In the genomic region with DNA sequence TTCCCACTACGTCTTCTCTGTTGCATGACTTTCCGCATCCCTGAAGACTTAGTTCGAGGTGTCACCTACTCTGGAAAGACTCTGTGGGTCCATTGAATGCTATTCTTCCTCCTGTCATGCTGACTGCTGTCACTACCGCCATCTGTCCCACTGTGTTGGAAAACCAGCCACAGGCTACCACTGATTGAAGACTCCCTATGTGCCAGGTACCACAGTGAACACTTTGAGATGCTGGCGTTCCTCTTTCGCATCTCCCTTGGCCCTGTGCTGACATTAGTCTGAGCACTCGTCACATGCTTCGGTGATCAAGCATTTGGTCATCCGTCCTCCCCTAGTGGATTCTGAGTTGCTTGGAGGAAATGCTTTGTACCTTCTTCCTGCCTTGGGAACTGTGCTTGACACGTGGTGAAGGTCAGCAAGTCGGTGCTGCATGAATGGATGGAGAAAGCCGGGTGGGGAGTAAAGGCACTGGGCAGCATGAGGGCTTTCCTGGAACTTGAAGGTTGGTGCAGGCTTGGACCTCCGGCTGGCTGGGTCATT, we compare ENCODE assay signal across 16 cellular contexts.
DNase-seq lines count a peak whose midpoint lies in the region; FAIRE-seq and TF ChIP-seq lines count a peak whose summit lies in the region.
"Had no signal": no experiment of that assay in that cellular context is flagged by ENCODE, and none has a peak within 500 bp of the region (broad histone marks: within the 10 kb centered on the region; RNA-seq: fewer than 3 reads in every experiment).

No MANE protein-coding gene starts in this region.

- no peak for TF ChIP-seq CTCF in DOHH2 (IDR thresholded peaks at IDR 0.05; ENCODE audit: low read depth, low read length, poor library complexity, severe bottlenecking)
- peak; percentile 16 for TF ChIP-seq CTCF in epithelial cell of proximal tubule (conservative IDR thresholded peaks at IDR 0.05; ENCODE audit: low read depth, low read length)
- TF ChIP-seq CTCF in kidney (IDR thresholded peaks at IDR 0.05; ENCODE audit: borderline replicate concordance, extremely low read depth, insufficient read depth), result no peak

- intact Hi-C loops in kidney (cut with DNase I), result no loop called here

- peak overlapping the region; percentile 58 for H3K4me2 ChIP-seq in DOHH2 (ENCODE audit: low read length)

- CTCF ChIA-PET in HEK293T (lab: Yijun Ruan, JAX), result no interaction called here

- H3K27ac ChIP-seq in DOHH2 (ENCODE audit: low read depth, low read length) (peak overlapping the region; percentile 32), kidney (ENCODE audit: low read depth in 2 of 2, low read length in 2 of 2) (no peak overlapping the region)

- peaks cover 3% of the 10 kb centered on the region for H3K79me2 ChIP-seq in DOHH2 (ENCODE audit: control insufficient read depth, low read length)

- H3K27me3 ChIP-seq in DOHH2 (ENCODE audit: control insufficient read depth, low read length), result no peaks in the 10 kb centered on the region
- H3K27me3 ChIP-seq: BE2C, MG63 had no signal

- H3K4me3 ChIP-seq in DOHH2 (ENCODE audit: low read length) (peak overlapping the region; percentile 36), epithelial cell of proximal tubule (ENCODE audit: low read depth, low read length) (no peak overlapping the region), kidney (ENCODE audit: low read length in 2 of 2) (no peak overlapping the region)
- H3K4me3 ChIP-seq: MG63 had no signal

- H3F3A ChIP-seq in DOHH2 (ENCODE audit: control insufficient read depth, insufficient read depth), result no peaks in the 10 kb centered on the region

- peak; percentile 28 for DNase-seq in RCC 7860 (ENCODE audit: low spot score)
- DNase-seq in epithelial cell of proximal tubule (ENCODE audit: low read depth), result peak; percentile 79
- peak; percentile 83 for DNase-seq in renal cortical epithelial cell (ENCODE audit: low read depth)
- no peak for DNase-seq in kidney
- no peak for DNase-seq in HEK293T (ENCODE audit: extremely low spot score)
- no peak for DNase-seq in NCI-H1048 (lab: John Stamatoyannopoulos, UW)
- DNase-seq in DMS153 treated with DMSO at 0.1 percent for 48 hours (lab: John Stamatoyannopoulos, UW; ENCODE audit: unreplicated experiment), result no peak
- DNase-seq: BE2C; CD8-positive, alpha-beta memory T cell; MG63; NCI-H1105 treated with DMSO at 0.1 percent for 48 hours; NCI-H187; NCI-H446; SIG-M5 had no signal

- POLR2A ChIA-PET in HEK293T (lab: Yijun Ruan, JAX), result no interaction called here

- no peaks in the 10 kb centered on the region for H3K36me3 ChIP-seq in DOHH2 (ENCODE audit: control insufficient read depth, low read length)
- no peaks in the 10 kb centered on the region for H3K36me3 ChIP-seq in kidney (ENCODE audit: control insufficient read depth in 1 of 2, insufficient read depth in 2 of 2, low read length in 2 of 2)
- H3K36me3 ChIP-seq: BE2C, MG63 had no signal

- no peaks in the 10 kb centered on the region for H3K9me2 ChIP-seq in DOHH2 (replicated peaks; ENCODE audit: control insufficient read depth, low read length)

- H3K9me3 ChIP-seq in DOHH2 (ENCODE audit: control insufficient read depth, insufficient read depth, low read length), result no peaks in the 10 kb centered on the region
- H3K9me3 ChIP-seq in kidney (ENCODE audit: control insufficient read depth in 1 of 2, low read length in 2 of 2), result no peaks in the 10 kb centered on the region
- H3K9me3 ChIP-seq: BE2C, MG63 had no signal

- H4K20me1 ChIP-seq in DOHH2 (ENCODE audit: control insufficient read depth, insufficient read depth, low read depth, low read length), result no peaks in the 10 kb centered on the region

- H3K9ac ChIP-seq in kidney (ENCODE audit: low read length in 2 of 2), result no peak overlapping the region

- H3K4me1 ChIP-seq in DOHH2 (ENCODE audit: control insufficient read depth, low read length) (peaks cover 66% of the 10 kb centered on the region), kidney (ENCODE audit: control insufficient read depth in 1 of 2, insufficient read depth in 1 of 2, low read depth in 1 of 2, low read length in 2 of 2) (peaks cover 5 to 14% of the 10 kb centered on the region in 2 donors)
- H3K4me1 ChIP-seq: BE2C had no signal

- FAIRE-seq in RCC 7860 (lab: Jason Lieb, UNC) (no peak), kidney (lab: Jason Lieb, UNC) (no peak)
- FAIRE-seq: HepG2 had no signal

TF ChIP-seq in HEK293T, 16 proteins besides CTCF, POLR2A, EP300 and RAD21:
- TF ChIP-seq L3MBTL2 (conservative IDR thresholded peaks at IDR 0.05) (no peak), BHLHE40 (IDR thresholded peaks at IDR 0.05; ENCODE audit: borderline replicate concordance) (no peak), LEF1 (IDR thresholded peaks at IDR 0.05; ENCODE audit: borderline replicate concordance) (no peak), HDGF (IDR thresholded peaks at IDR 0.05; ENCODE audit: borderline replicate concordance) (no peak), NFRKB (IDR thresholded peaks at IDR 0.05) (no peak), TARDBP (IDR thresholded peaks at IDR 0.05) (no peak), FOXK2 (IDR thresholded peaks at IDR 0.05) (no peak), CTBP1 (IDR thresholded peaks at IDR 0.05; ENCODE audit: borderline replicate concordance) (no peak)
- TF ChIP-seq, protein P1, sequence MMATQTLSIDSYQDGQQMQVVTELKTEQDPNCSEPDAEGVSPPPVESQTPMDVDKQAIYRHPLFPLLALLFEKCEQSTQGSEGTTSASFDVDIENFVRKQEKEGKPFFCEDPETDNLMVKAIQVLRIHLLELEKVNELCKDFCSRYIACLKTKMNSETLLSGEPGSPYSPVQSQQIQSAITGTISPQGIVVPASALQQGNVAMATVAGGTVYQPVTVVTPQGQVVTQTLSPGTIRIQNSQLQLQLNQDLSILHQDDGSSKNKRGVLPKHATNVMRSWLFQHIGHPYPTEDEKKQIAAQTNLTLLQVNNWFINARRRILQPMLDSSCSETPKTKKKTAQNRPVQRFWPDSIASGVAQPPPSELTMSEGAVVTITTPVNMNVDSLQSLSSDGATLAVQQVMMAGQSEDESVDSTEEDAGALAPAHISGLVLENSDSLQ (IDR thresholded peaks at IDR 0.05), result no peak

Comparison
In these comparisons a context has a peak if more than half of its experiments do, and no peak if none do; other contexts are left out.
1. DNase-seq: peak in RCC 7860 (single experiment), epithelial cell of proximal tubule (single experiment) and renal cortical epithelial cell (single experiment); none in kidney (single experiment), HEK293T (single experiment), NCI-H1048 (single experiment) and DMS153 treated with DMSO at 0.1 percent for 48 hours (single experiment).